In genomic region chr17:36315736-36316135, GRCh38 we compare ENCODE assay signal across 17 cellular contexts. TPM values are rescaled to one million over a fixed set of nuclear protein-coding genes. Genes with fewer than 3 reads are reported as not detected.
"Had no signal": no experiment of that assay in that cellular context is flagged by ENCODE, and none has a peak within 500 bp of the region (broad histone marks: within the 10 kb centered on the region; RNA-seq: fewer than 3 reads in every experiment).

No MANE protein-coding gene starts in this region.

RNA-seq across cellular contexts. Expression of gene TBC1D3G, which starts 7.9 kb away (rescaled TPM):
- total RNA-seq: activated B cell treated with CpG ODN at 0.5 μM for 24 hours; activated CD4-positive, alpha-beta memory T cell treated with anti-CD3 and anti-CD28 coated beads for 36 hours; activated CD4-positive, alpha-beta T cell treated with anti-CD3 and anti-CD28 coated beads, Interleukin-2, amount 10 ng/mL, durations not matched to agents 24 days and 14 days; activated CD8-positive, alpha-beta memory T cell treated with anti-CD3 and anti-CD28 coated beads for 36 hours; activated CD8-positive, alpha-beta T cell treated with anti-CD3 and anti-CD28 coated beads for 36 hours; activated naive CD4-positive, alpha-beta T cell treated with anti-CD3 and anti-CD28 coated beads for 36 hours; activated naive CD4-positive, alpha-beta T cell treated with anti-CD3 and anti-CD28 coated beads, Interleukin-2, amount 50 U/mL, for 72 hours; activated naive CD8-positive, alpha-beta T cell treated with anti-CD3 and anti-CD28 coated beads for 36 hours; activated T-cell treated with anti-CD3 and anti-CD28 coated beads, Interleukin-2, amount 50 U/mL, for 4 hours; activated T-helper 1 cell treated with anti-CD3 and anti-CD28 coated beads, Interleukin-12 subunit alpha, Interleukin-12 subunit beta, Interleukin-2, Interleukin-4 antibody, amounts not matched to agents 30 ng/mL and 10 ng/mL and 1 ng/mL, durations not matched to agents 14 hours and 24 hours and 36 hours; activated T-helper 17 cell treated with anti-CD3 and anti-CD28 coated beads, Interleukin-2, amount 50 U/mL, for 72 hours; adrenal gland; aorta; astrocyte; body of pancreas; cardiac septum; cerebellum had no signal

RNA-seq across cellular contexts. Expression of gene TBC1D3I, which starts 51.4 kb away (rescaled TPM):
- total RNA-seq: activated naive CD8-positive, alpha-beta T cell treated with anti-CD3 and anti-CD28 coated beads for 36 hours; body of pancreas; cerebellum had no signal
